Comparison of ENCODE assay signal across 27 cellular contexts in genomic region chr2:128729051-128729450, GRCh38.
"Had no signal": no experiment of that assay in that cellular context is flagged by ENCODE, and none has a peak within 500 bp of the region (broad histone marks: within the 10 kb centered on the region; RNA-seq: fewer than 3 reads in every experiment).

No MANE protein-coding gene starts in this region.

- H3K9me3 ChIP-seq: colonic mucosa, esophagus muscularis mucosa, gastrocnemius medialis had no signal

- H3K36me3 ChIP-seq: colonic mucosa, esophagus muscularis mucosa, gastrocnemius medialis, gastroesophageal sphincter, heart left ventricle, heart right ventricle had no signal

- DNase-seq: colonic mucosa; cortex of kidney; dermis blood vessel endothelial cell; dorsolateral prefrontal cortex; effector CD4-positive, alpha-beta T cell; effector CD8-positive, alpha-beta T cell; effector memory CD4-positive, alpha-beta T cell; effector memory CD8-positive, alpha-beta T cell; endodermal cell; erythroblast; foreskin fibroblast; foreskin keratinocyte; foreskin melanocyte; gastrocnemius medialis; glutamatergic neuron; head of caudate nucleus; heart left ventricle; heart right ventricle had no signal

- H3K4me2 ChIP-seq: hepatocyte had no signal

- H3K27ac ChIP-seq: colonic mucosa, coronary artery, dorsolateral prefrontal cortex, epithelial cell of prostate, esophagus muscularis mucosa, foreskin keratinocyte, gastrocnemius medialis, gastroesophageal sphincter, heart left ventricle, heart right ventricle, hepatocyte had no signal

- FAIRE-seq: colon, endometrium, endothelial cell of umbilical vein had no signal

- H3K4me3 ChIP-seq: colonic mucosa, coronary artery, dorsolateral prefrontal cortex, esophagus muscularis mucosa, gastrocnemius medialis, gastroesophageal sphincter, heart left ventricle, heart right ventricle, hepatocyte had no signal

- H3K4me1 ChIP-seq: colonic mucosa, foreskin keratinocyte, gastrocnemius medialis had no signal

- H2AFZ ChIP-seq: hepatocyte had no signal

- H3K79me2 ChIP-seq: hepatocyte had no signal

- ATAC-seq: effector memory CD8-positive, alpha-beta T cell; esophagus mucosa; foreskin keratinocyte; gastrocnemius medialis; gastroesophageal sphincter; heart left ventricle; heart right ventricle had no signal

- H3K27me3 ChIP-seq: colonic mucosa, dorsolateral prefrontal cortex, foreskin keratinocyte, gastrocnemius medialis, hepatocyte had no signal
